14 cellular contexts compared by ENCODE assay signal in genomic region chr17:7464081-7464480, GRCh38. TPM values are rescaled to one million over a fixed set of nuclear protein-coding genes. Genes with fewer than 3 reads are reported as not detected.
A peak's percentile ranks its signal among the peaks of the same experiment; 100 is the strongest.
DNase-seq lines count a peak whose midpoint lies in the region; ATAC-seq, FAIRE-seq and TF ChIP-seq lines count a peak whose summit lies in the region.
"Had no signal": no experiment of that assay in that cellular context is flagged by ENCODE, and none has a peak within 500 bp of the region (broad histone marks: within the 10 kb centered on the region; RNA-seq: fewer than 3 reads in every experiment).

No MANE protein-coding gene starts in this region.

- H3K9ac ChIP-seq in keratinocyte (ENCODE audit: control insufficient read depth, extremely low read depth, insufficient read depth, low read length) (peak overlapping the region; percentile 22), GM23248 (no peak overlapping the region)

- ATAC-seq in gastroesophageal sphincter, result no peak
- ATAC-seq: A549 had no signal

- H3K9me3 ChIP-seq in keratinocyte (ENCODE audit: control insufficient read depth, low read depth, low read length), result no peaks in the 10 kb centered on the region
- no peaks in the 10 kb centered on the region for H3K9me3 ChIP-seq in suprapubic skin
- H3K9me3 ChIP-seq in GM23248 (ENCODE audit: low read depth), result no peaks in the 10 kb centered on the region
- H3K9me3 ChIP-seq in gastroesophageal sphincter, result no peaks in the 10 kb centered on the region
- H3K9me3 ChIP-seq: A549 had no signal

- dilution Hi-C loops in keratinocyte (cut with MboI; ENCODE audit: extremely low pct_ligation_motif_present, low sequenced_read_pairs), result no loop called here

- DNase-seq in RWPE1 (ENCODE audit: low spot score) (no peak), epithelial cell of esophagus (ENCODE audit: low read depth) (peak; percentile 75), keratinocyte (ENCODE audit: low read depth, low spot score) (no peak), suprapubic skin (ENCODE audit: low spot score in 2 of 2) (no peak), GM23248 (no peak), NCI-H748 treated with DMSO at 0.1 percent for 48 hours (lab: John Stamatoyannopoulos, UW) (no peak)
- DNase-seq: GOT3, H9, IMR-90 had no signal

- H3K9me1 ChIP-seq in keratinocyte (ENCODE audit: control insufficient read depth, extremely low read depth, insufficient read depth, low read length), result no peaks in the 10 kb centered on the region

- no peaks in the 10 kb centered on the region for H3K27me3 ChIP-seq in keratinocyte (ENCODE audit: control insufficient read depth, extremely low read depth, insufficient read depth, low read length)
- no peaks in the 10 kb centered on the region for H3K27me3 ChIP-seq in suprapubic skin
- H3K27me3 ChIP-seq in GM23248 (replicated peaks; ENCODE audit: insufficient read depth), result no peaks in the 10 kb centered on the region
- H3K27me3 ChIP-seq in gastroesophageal sphincter, result no peaks in the 10 kb centered on the region

- H3K4me2 ChIP-seq in keratinocyte (ENCODE audit: control insufficient read depth, extremely low read depth, insufficient read depth, low read depth, low read length) (no peak overlapping the region), GM23248 (ENCODE audit: unreplicated experiment) (no peak overlapping the region)
- H3K4me2 ChIP-seq: A549 had no signal

- TF ChIP-seq EP300 in suprapubic skin (IDR thresholded peaks at IDR 0.05) (no peak), gastroesophageal sphincter (IDR thresholded peaks at IDR 0.05) (no peak)

- H3K27ac ChIP-seq in RWPE1 (peak overlapping the region; percentile 45), keratinocyte (ENCODE audit: control insufficient read depth, insufficient read depth, low read length) (peak overlapping the region; percentile 64), suprapubic skin (peak overlapping the region; percentile 55), GM23248 (no peak overlapping the region), gastroesophageal sphincter (no peak overlapping the region)
- H3K27ac ChIP-seq: A549 had no signal

- TF ChIP-seq POLR2A in suprapubic skin (IDR thresholded peaks at IDR 0.05) (no peak), gastroesophageal sphincter (IDR thresholded peaks at IDR 0.05) (no peak)

- in situ Hi-C loops in GM23248 (cut with MboI), result no loop called here

- FAIRE-seq in keratinocyte (lab: Jason Lieb, UNC), result peak; percentile 26
- FAIRE-seq: A549 had no signal

- H3F3A ChIP-seq in GM23248 (ENCODE audit: insufficient read depth), result peaks cover 19% of the 10 kb centered on the region

- H2AFZ ChIP-seq in keratinocyte (ENCODE audit: control insufficient read depth, low read length) (peak overlapping the region; percentile 9), GM23248 (no peak overlapping the region)

- POLR2A ChIA-PET in RWPE1 (lab: Yijun Ruan, JAX; ENCODE audit: low non-redundant PET), result no interaction called here

- no peaks in the 10 kb centered on the region for H3K9me2 ChIP-seq in GM23248 (ENCODE audit: insufficient read depth)

- H4K20me1 ChIP-seq in keratinocyte (ENCODE audit: control insufficient read depth, extremely low read depth, insufficient read depth, low read length) (no peaks in the 10 kb centered on the region), GM23248 (ENCODE audit: insufficient read depth) (no peaks in the 10 kb centered on the region)

- CTCF ChIA-PET in RWPE1 (lab: Yijun Ruan, JAX), result no interaction called here

- no peak overlapping the region for H3K4me3 ChIP-seq in epithelial cell of esophagus (ENCODE audit: low read length)
- H3K4me3 ChIP-seq in keratinocyte (ENCODE audit: control insufficient read depth in 2 of 3, extremely low read depth in 1 of 3, insufficient read depth in 2 of 3, low read depth in 1 of 3, low read length in 3 of 3), result no peak overlapping the region
- no peak overlapping the region for H3K4me3 ChIP-seq in suprapubic skin
- no peak overlapping the region for H3K4me3 ChIP-seq in GM23248
- no peak overlapping the region for H3K4me3 ChIP-seq in gastroesophageal sphincter
- H3K4me3 ChIP-seq: A549 had no signal

- TF ChIP-seq CTCF in RWPE1 (conservative IDR thresholded peaks at IDR 0.05; ENCODE audit: low read depth), result no peak
- no peak for TF ChIP-seq CTCF in epithelial cell of esophagus (IDR thresholded peaks at IDR 0.05; ENCODE audit: insufficient read depth, low read depth, low read length, missing control alignments)
- TF ChIP-seq CTCF in keratinocyte (optimal IDR thresholded peaks at IDR 0.05 in 1 of 3, IDR thresholded peaks at IDR 0.05 in 1 of 3, conservative IDR thresholded peaks at IDR 0.05 in 1 of 3; ENCODE audit: extremely low read depth in 1 of 3, insufficient read depth in 2 of 3, low read length in 3 of 3), result peak in 1 of 3 experiments; percentile 25
- TF ChIP-seq CTCF in suprapubic skin (IDR thresholded peaks at IDR 0.05), result no peak
- TF ChIP-seq CTCF in gastroesophageal sphincter (IDR thresholded peaks at IDR 0.05), result no peak

- WGBS in suprapubic skin, result 70% methylated on average over 5 of the region's 9 CpGs
- WGBS in GM23248 (ENCODE audit: low coverage in 1 of 2, low lambda C conversion rate in 2 of 2, missing lambda C conversion rate in 2 of 2), 2 experiments, result 80 to 84% methylated on average over 7 to 9 of the region's 9 CpGs
- no CpG with 5 or more reads among the region's 9 CpGs for WGBS in gastroesophageal sphincter (ENCODE audit: low coverage in 1 of 2), 2 donors

- peaks cover 29% of the 10 kb centered on the region for H3K79me2 ChIP-seq in keratinocyte (ENCODE audit: control insufficient read depth, insufficient read depth, low read length)
- H3K79me2 ChIP-seq in GM23248 (ENCODE audit: insufficient read depth), result peaks cover 54% of the 10 kb centered on the region

- H3K4me1 ChIP-seq in keratinocyte (ENCODE audit: control insufficient read depth, extremely low read depth, insufficient read depth, low read length) (peaks cover 24% of the 10 kb centered on the region), suprapubic skin (peaks cover 28% of the 10 kb centered on the region), GM23248 (ENCODE audit: insufficient read depth) (0 out of 2 replicates have a peak, but pooled peaks cover 2% of the 10 kb centered on the region), gastroesophageal sphincter (peaks cover 2 to 44% (median 17%) of the 10 kb centered on the region in 3 donors)

- peaks cover 18 to 34% of the 10 kb centered on the region in 2 experiments for H3K36me3 ChIP-seq in keratinocyte (ENCODE audit: control insufficient read depth in 2 of 2, extremely low read depth in 1 of 2, insufficient read depth in 2 of 2, low read length in 2 of 2)
- peaks cover 30% of the 10 kb centered on the region for H3K36me3 ChIP-seq in suprapubic skin
- peaks cover 7% of the 10 kb centered on the region; the same call in 1 of the 2 replicates for H3K36me3 ChIP-seq in GM23248 (ENCODE audit: low read depth)
- H3K36me3 ChIP-seq in gastroesophageal sphincter, result peaks cover 0 to 55% of the 10 kb centered on the region in 2 donors

RNA-seq across cellular contexts. Expression of gene ZBTB4, which starts 15.3 kb away (rescaled TPM):
- 20.9 to 23.9 TPM (median 21.8 TPM) in 3 replicates for polyA plus RNA-seq in keratinocyte
- 6.2 TPM for polyA plus RNA-seq in keratinocyte (2011; ENCODE audit: low read depth)
- polyA plus RNA-seq in keratinocyte (2011; cell fraction: cytosol; rRNA removed), result 21.4 and 23.4 TPM in 2 replicates
- polyA plus RNA-seq in keratinocyte (2011; cell fraction: nucleus; rRNA removed), result 40.6 and 47.4 TPM in 2 replicates
- 16.9 and 33.9 TPM in 2 replicates for polyA plus RNA-seq in keratinocyte (2012; ENCODE audit: low replicate concordance)
- 29.2 to 72.7 TPM (median 34.7 TPM) in 3 replicates for polyA minus RNA-seq in keratinocyte
- 36.3 TPM for polyA minus RNA-seq in keratinocyte (2011; cell fraction: cytosol; rRNA and poly(A)+ RNA removed)
- polyA minus RNA-seq in keratinocyte (2011; cell fraction: nucleus; rRNA and poly(A)+ RNA removed), result 29.5 and 37.9 TPM in 2 replicates
- total RNA-seq in suprapubic skin, result 10 to 100 TPM; 36.1 to 65.7 (median 45.3) TPM
- 32.9 and 35.9 TPM in 2 replicates for total RNA-seq in GM23248 (2014; rRNA removed; shearing (Covaris generic))
- polyA plus RNA-seq in GM23248 (2016; fragmentation: Nextera tagmentation; extraction: Ambion mirVana), result 17.7 and 18.2 TPM in 2 replicates
- total RNA-seq in gastroesophageal sphincter, result 100 to 1,000 TPM in 1 of 4 donors, 10 to 100 TPM in 3; 68.4 to 115 (median 80.2) TPM

RNA-seq across cellular contexts. Expression of gene SLC35G6, which starts 17.2 kb away (rescaled TPM):
- polyA plus RNA-seq in keratinocyte (not detected in 3 replicates), GM23248 (2016; fragmentation: Nextera tagmentation; extraction: Ambion mirVana) (0.14 TPM in 1 of 2 replicates, not detected in the other)
- polyA plus RNA-seq in keratinocyte (2011; ENCODE audit: low read depth), result not detected
- not detected in 2 replicates for polyA plus RNA-seq in keratinocyte (2011; cell fraction: cytosol; rRNA removed)
- not detected in 2 replicates for polyA plus RNA-seq in keratinocyte (2011; cell fraction: nucleus; rRNA removed)
- 0.06 TPM in 1 of 2 replicates, not detected in the other for polyA plus RNA-seq in keratinocyte (2012; ENCODE audit: low replicate concordance)
- not detected in 3 replicates for polyA minus RNA-seq in keratinocyte
- polyA minus RNA-seq in keratinocyte (2011; cell fraction: cytosol; rRNA and poly(A)+ RNA removed), result not detected
- polyA minus RNA-seq in keratinocyte (2011; cell fraction: nucleus; rRNA and poly(A)+ RNA removed), result not detected in 2 replicates
- total RNA-seq in suprapubic skin (not detected), gastroesophageal sphincter (not detected)
- not detected in 2 replicates for total RNA-seq in GM23248 (2014; rRNA removed; shearing (Covaris generic))
- total RNA-seq: H9, IMR-90 had no signal
- polyA plus RNA-seq: A549, AG04450, BJ, CD14-positive monocyte, IMR-90 had no signal

RNA-seq across cellular contexts. Expression of gene CHRNB1, which starts 19.2 kb away (rescaled TPM):
- 13.1 to 51.3 TPM (median 22.0 TPM) in 3 replicates for polyA plus RNA-seq in keratinocyte
- 14.3 TPM for polyA plus RNA-seq in keratinocyte (2011; ENCODE audit: low read depth)
- 15.8 and 16.7 TPM in 2 replicates for polyA plus RNA-seq in keratinocyte (2011; cell fraction: cytosol; rRNA removed)
- 47.0 and 51.6 TPM in 2 replicates for polyA plus RNA-seq in keratinocyte (2011; cell fraction: nucleus; rRNA removed)
- polyA plus RNA-seq in keratinocyte (2012; ENCODE audit: low replicate concordance), result 19.7 and 32.4 TPM in 2 replicates
- 11.3 to 63.6 TPM (median 19.1 TPM) in 3 replicates for polyA minus RNA-seq in keratinocyte
- 5.2 TPM for polyA minus RNA-seq in keratinocyte (2011; cell fraction: cytosol; rRNA and poly(A)+ RNA removed)
- polyA minus RNA-seq in keratinocyte (2011; cell fraction: nucleus; rRNA and poly(A)+ RNA removed), result 9.8 and 14.5 TPM in 2 replicates
- 10 to 100 TPM in 2 of 4 donors, 1 to 10 TPM in 2; 7.3 to 11.3 (median 9.7) TPM for total RNA-seq in suprapubic skin
- 3.9 and 4.9 TPM in 2 replicates for total RNA-seq in GM23248 (2014; rRNA removed; shearing (Covaris generic))
- polyA plus RNA-seq in GM23248 (2016; fragmentation: Nextera tagmentation; extraction: Ambion mirVana), result 3.5 and 4.2 TPM in 2 replicates
- total RNA-seq in gastroesophageal sphincter, result 10 to 100 TPM in 1 of 4 donors, 1 to 10 TPM in 3; 4.7 to 12.1 (median 8.1) TPM

RNA-seq across cellular contexts. Expression of gene POLR2A, which starts 20.1 kb away (rescaled TPM):
- polyA plus RNA-seq in keratinocyte (8.3 to 24.3 TPM (median 17.5 TPM) in 3 replicates), GM23248 (2016; fragmentation: Nextera tagmentation; extraction: Ambion mirVana) (74.1 and 75.7 TPM in 2 replicates)
- polyA plus RNA-seq in keratinocyte (2011; ENCODE audit: low read depth), result 139 TPM
- polyA plus RNA-seq in keratinocyte (2011; cell fraction: cytosol; rRNA removed), result 16.2 and 20.7 TPM in 2 replicates
- 171 and 196 TPM in 2 replicates for polyA plus RNA-seq in keratinocyte (2011; cell fraction: nucleus; rRNA removed)
- 82.7 and 87.2 TPM in 2 replicates for polyA plus RNA-seq in keratinocyte (2012; ENCODE audit: low replicate concordance)
- 198 to 366 TPM (median 250 TPM) in 3 replicates for polyA minus RNA-seq in keratinocyte
- 118 TPM for polyA minus RNA-seq in keratinocyte (2011; cell fraction: cytosol; rRNA and poly(A)+ RNA removed)
- 310 and 430 TPM in 2 replicates for polyA minus RNA-seq in keratinocyte (2011; cell fraction: nucleus; rRNA and poly(A)+ RNA removed)
- total RNA-seq in suprapubic skin (100 to 1,000 TPM; 104 to 194 (median 140) TPM), gastroesophageal sphincter (10 to 100 TPM; 41.0 to 55.3 (median 47.3) TPM)
- total RNA-seq in GM23248 (2014; rRNA removed; shearing (Covaris generic)), result 45.9 and 46.2 TPM in 2 replicates

RNA-seq across cellular contexts. Expression of gene FGF11, which starts 24.8 kb away (rescaled TPM):
- polyA plus RNA-seq in keratinocyte (27.4 to 46.9 TPM (median 30.4 TPM) in 3 replicates), GM23248 (2016; fragmentation: Nextera tagmentation; extraction: Ambion mirVana) (0.22 and 0.36 TPM in 2 replicates)
- 14.9 TPM for polyA plus RNA-seq in keratinocyte (2011; ENCODE audit: low read depth)
- 45.9 and 47.6 TPM in 2 replicates for polyA plus RNA-seq in keratinocyte (2011; cell fraction: cytosol; rRNA removed)
- polyA plus RNA-seq in keratinocyte (2011; cell fraction: nucleus; rRNA removed), result 165 and 202 TPM in 2 replicates
- 29.9 and 49.7 TPM in 2 replicates for polyA plus RNA-seq in keratinocyte (2012; ENCODE audit: low replicate concordance)
- 24.2 to 86.0 TPM (median 49.7 TPM) in 3 replicates for polyA minus RNA-seq in keratinocyte
- polyA minus RNA-seq in keratinocyte (2011; cell fraction: cytosol; rRNA and poly(A)+ RNA removed), result 28.6 TPM
- 29.1 and 38.2 TPM in 2 replicates for polyA minus RNA-seq in keratinocyte (2011; cell fraction: nucleus; rRNA and poly(A)+ RNA removed)
- total RNA-seq in suprapubic skin (10 to 100 TPM; 10.3 to 28.5 (median 12.5) TPM), gastroesophageal sphincter (1 to 10 TPM in 1 of 4 donors, under 1 TPM in 2, not detected in 1; 0.13 to 1.0 (median 0.42) TPM)
- not detected in 2 replicates for total RNA-seq in GM23248 (2014; rRNA removed; shearing (Covaris generic))
- polyA plus RNA-seq: CD14-positive monocyte had no signal

Comparison
In these comparisons a context has a peak if more than half of its experiments do, and no peak if none do; other contexts are left out.
1. H3K27ac ChIP-seq: peak in RWPE1 (single experiment), keratinocyte (single experiment) and suprapubic skin (single experiment); none in GM23248 (single experiment) and gastroesophageal sphincter (0 of 4).